ENCODE assay signal across 9 cellular contexts in genomic region chr22:35835998-35836691, GRCh38.
A peak's percentile ranks its signal among the peaks of the same experiment; 100 is the strongest.
DNase-seq lines count a peak whose midpoint lies in the region; ATAC-seq lines count a peak whose summit lies in the region.
"Had no signal": no experiment of that assay in that cellular context is flagged by ENCODE, and none has a peak within 500 bp of the region (broad histone marks: within the 10 kb centered on the region; RNA-seq: fewer than 3 reads in every experiment).

No MANE protein-coding gene starts in this region.

- H3K9me3 ChIP-seq in thymus (ENCODE audit: control insufficient read depth), result no peaks in the 10 kb centered on the region

- H3K27me3 ChIP-seq in thymus (ENCODE audit: control insufficient read depth, insufficient read depth), result no peaks in the 10 kb centered on the region

- no peaks in the 10 kb centered on the region for H3K36me3 Mint-ChIP-seq in activated CD4-positive, alpha-beta T cell treated with anti-CD3 and anti-CD28 coated beads for 36 hours (ENCODE audit: low read depth)
- H3K36me3 Mint-ChIP-seq: CD4-positive, CD25-positive, alpha-beta regulatory T cell had no signal

- no peaks in the 10 kb centered on the region for H3K4me1 ChIP-seq in thymus (ENCODE audit: control insufficient read depth, insufficient read depth, low read length)

- peaks cover 18% of the 10 kb centered on the region for H3K27me3 Mint-ChIP-seq in activated CD4-positive, alpha-beta T cell treated with anti-CD3 and anti-CD28 coated beads for 36 hours

- H3K27ac Mint-ChIP-seq in activated CD4-positive, alpha-beta T cell treated with anti-CD3 and anti-CD28 coated beads for 36 hours, result peak overlapping the region; percentile 14
- H3K27ac Mint-ChIP-seq: CD4-positive, CD25-positive, alpha-beta regulatory T cell had no signal

- no peak for DNase-seq in activated CD4-positive, alpha-beta T cell treated with anti-CD3 and anti-CD28 coated beads for 36 hours
- no peak for DNase-seq in activated CD4-positive, alpha-beta T cell treated with anti-CD3 and anti-CD28 coated beads, Interleukin-2, amount 50 U/mL, for 48 hours
- DNase-seq in NCI-H526 treated with DMSO at 0.1 percent for 48 hours (lab: John Stamatoyannopoulos, UW) (peak; percentile 25), cerebellum (ENCODE audit: low spot score) (peak; percentile 50), kidney tubule cell (ENCODE audit: low spot score) (peak; percentile 87), activated gamma-delta T cell treated with Interleukin-2 at 50 U/mL for 16 hours (no peak)
- no peak for DNase-seq in activated CD8-positive, alpha-beta memory T cell treated with anti-CD3 and anti-CD28 coated beads, Interleukin-2, amount 50 U/mL, for 48 hours
- DNase-seq: CD4-positive, CD25-positive, alpha-beta regulatory T cell had no signal

- H3K27ac ChIP-seq in thymus (ENCODE audit: low read depth), result peak overlapping the region; percentile 40

- ATAC-seq in activated CD4-positive, alpha-beta T cell treated with anti-CD3 and anti-CD28 coated beads for 36 hours, result peak; percentile 44

- H3K4me3 Mint-ChIP-seq in activated CD4-positive, alpha-beta T cell treated with anti-CD3 and anti-CD28 coated beads for 36 hours, result no peak overlapping the region
- H3K4me3 Mint-ChIP-seq: CD4-positive, CD25-positive, alpha-beta regulatory T cell had no signal

- peaks cover 35% of the 10 kb centered on the region for H3K4me1 Mint-ChIP-seq in activated CD4-positive, alpha-beta T cell treated with anti-CD3 and anti-CD28 coated beads for 36 hours

- H3K36me3 ChIP-seq in thymus (ENCODE audit: control insufficient read depth, insufficient read depth), result no peaks in the 10 kb centered on the region

- 79% methylated on average over 6 of the region's 6 CpGs for WGBS in thymus

- POLR2A ChIA-PET in activated CD4-positive, alpha-beta T cell treated with anti-CD3 and anti-CD28 coated beads for 36 hours (lab: Charles Lee), result interaction anchor here (0.6 kb wide), 1 partner anchor 770 kb away, joined by 4 read pairs; no protein-coding TSS in a partner anchor

- CTCF ChIA-PET in activated CD4-positive, alpha-beta T cell treated with anti-CD3 and anti-CD28 coated beads for 36 hours (lab: Charles Lee), result interaction anchor here (0.5 to 0.7 kb wide), 2 partner anchors 23 to 325 kb away, joined by 3 read pairs; no protein-coding TSS in a partner anchor

- intact Hi-C loops in activated CD4-positive, alpha-beta T cell treated with anti-CD3 and anti-CD28 coated beads for 36 hours (cut with DNase I, micrococcal nuclease), result no loop called here

- H3K9me3 Mint-ChIP-seq in activated CD4-positive, alpha-beta T cell treated with anti-CD3 and anti-CD28 coated beads for 36 hours (ENCODE audit: low read depth), result no peaks in the 10 kb centered on the region

- H3K4me3 ChIP-seq in thymus (ENCODE audit: low read length), result no peak overlapping the region

Comparison
In these comparisons a context has a peak if more than half of its experiments do, and no peak if none do; other contexts are left out.
1. DNase-seq: peak in NCI-H526 treated with DMSO at 0.1 percent for 48 hours (single experiment), cerebellum (single experiment) and kidney tubule cell (single experiment); none in activated CD4-positive, alpha-beta T cell treated with anti-CD3 and anti-CD28 coated beads for 36 hours (single experiment), activated CD4-positive, alpha-beta T cell treated with anti-CD3 and anti-CD28 coated beads, Interleukin-2, amount 50 U/mL, for 48 hours (0 of 2), activated gamma-delta T cell treated with Interleukin-2 at 50 U/mL for 16 hours (single experiment) and activated CD8-positive, alpha-beta memory T cell treated with anti-CD3 and anti-CD28 coated beads, Interleukin-2, amount 50 U/mL, for 48 hours (single experiment).